ENCODE assay signal across 1 cellular context in genomic region chr7:43460733-43461348, GRCh38.
A peak's percentile ranks its signal among the peaks of the same experiment; 100 is the strongest.
TF ChIP-seq lines count a peak whose summit lies in the region.

No MANE protein-coding gene starts in this region.

TF ChIP-seq in HepG2, 621 proteins besides CTCF, POLR2A, EP300 and RAD21 (continued from another document and continues in another):
- TF ChIP-seq, protein P1, sequence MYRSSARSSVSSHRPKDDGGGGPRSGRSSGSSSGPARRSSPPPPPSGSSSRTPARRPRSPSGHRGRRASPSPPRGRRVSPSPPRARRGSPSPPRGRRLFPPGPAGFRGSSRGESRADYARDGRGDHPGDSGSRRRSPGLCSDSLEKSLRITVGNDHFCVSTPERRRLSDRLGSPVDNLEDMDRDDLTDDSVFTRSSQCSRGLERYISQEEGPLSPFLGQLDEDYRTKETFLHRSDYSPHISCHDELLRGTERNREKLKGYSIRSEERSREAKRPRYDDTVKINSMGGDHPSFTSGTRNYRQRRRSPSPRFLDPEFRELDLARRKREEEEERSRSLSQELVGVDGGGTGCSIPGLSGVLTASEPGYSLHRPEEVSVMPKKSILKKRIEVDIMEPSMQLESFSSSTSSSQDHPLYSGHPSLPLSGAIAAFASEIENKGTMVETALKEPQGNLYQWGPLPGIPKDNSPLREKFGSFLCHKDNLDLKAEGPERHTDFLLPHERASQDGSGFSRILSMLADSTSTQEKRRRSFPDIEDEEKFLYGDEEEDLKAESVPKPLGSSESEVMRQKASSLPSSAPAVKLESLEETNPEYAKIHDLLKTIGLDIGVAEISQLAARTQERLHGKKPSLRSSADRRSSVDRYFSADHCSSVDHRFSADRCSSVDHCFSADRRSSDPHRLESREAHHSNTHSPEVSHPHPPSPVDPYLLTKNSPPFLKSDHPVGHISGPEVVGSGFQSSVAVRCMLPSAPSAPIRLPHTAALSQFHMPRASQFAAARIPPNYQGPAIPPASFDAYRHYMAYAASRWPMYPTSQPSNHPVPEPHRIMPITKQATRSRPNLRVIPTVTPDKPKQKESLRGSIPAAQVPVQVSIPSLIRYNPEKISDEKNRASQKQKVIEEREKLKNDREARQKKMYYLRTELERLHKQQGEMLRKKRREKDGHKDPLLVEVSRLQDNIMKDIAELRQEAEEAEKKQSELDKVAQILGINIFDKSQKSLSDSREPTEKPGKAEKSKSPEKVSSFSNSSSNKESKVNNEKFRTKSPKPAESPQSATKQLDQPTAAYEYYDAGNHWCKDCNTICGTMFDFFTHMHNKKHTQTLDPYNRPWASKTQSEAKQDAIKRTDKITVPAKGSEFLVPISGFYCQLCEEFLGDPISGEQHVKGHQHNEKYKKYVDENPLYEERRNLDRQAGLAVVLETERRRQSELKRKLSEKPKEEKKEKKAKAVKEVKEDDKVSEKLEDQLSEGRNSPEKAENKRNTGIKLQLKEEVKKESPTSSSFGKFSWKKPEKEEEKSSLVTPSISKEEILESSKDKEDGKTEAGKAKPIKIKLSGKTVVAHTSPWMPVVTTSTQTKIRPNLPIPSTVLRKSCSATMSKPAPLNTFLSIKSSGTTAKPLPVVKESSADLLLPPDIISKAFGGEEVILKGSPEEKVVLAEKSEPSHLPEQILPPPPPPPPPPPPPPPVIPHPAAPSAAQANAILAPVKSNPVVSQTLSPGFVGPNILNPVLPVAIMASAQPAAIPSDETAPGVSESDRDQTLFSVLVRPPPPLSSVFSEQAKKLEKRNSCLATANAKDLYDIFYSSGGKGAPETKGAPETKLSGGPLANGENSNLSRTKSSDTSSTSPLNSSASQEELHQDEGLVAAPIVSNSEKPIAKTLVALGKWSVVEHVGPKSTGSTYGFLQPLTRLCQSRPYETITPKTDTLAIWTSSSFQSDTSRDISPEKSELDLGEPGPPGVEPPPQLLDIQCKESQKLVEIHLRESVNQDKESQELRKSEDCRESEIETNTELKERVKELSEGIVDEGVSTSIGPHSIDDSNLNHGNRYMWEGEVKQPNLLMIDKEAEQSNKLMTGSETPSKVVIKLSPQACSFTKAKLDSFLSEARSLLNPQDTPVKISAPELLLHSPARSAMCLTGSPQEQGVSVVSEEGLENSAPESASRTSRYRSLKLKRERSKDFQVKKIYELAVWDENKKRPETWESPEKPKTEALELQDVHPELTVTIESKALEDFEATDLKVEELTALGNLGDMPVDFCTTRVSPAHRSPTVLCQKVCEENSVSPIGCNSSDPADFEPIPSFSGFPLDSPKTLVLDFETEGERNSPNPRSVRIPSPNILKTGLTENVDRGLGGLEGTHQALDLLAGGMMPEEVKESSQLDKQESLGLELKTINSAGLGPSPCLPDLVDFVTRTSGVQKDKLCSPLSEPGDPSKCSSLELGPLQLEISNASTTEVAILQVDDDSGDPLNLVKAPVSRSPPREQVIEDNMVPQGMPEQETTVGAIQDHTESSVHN (CRISPR knock-in tag; IDR thresholded peaks at IDR 0.05): no peak
- no peak for TF ChIP-seq NFE2L2 (IDR thresholded peaks at IDR 0.05; ENCODE audit: low read length)
- no peak for TF ChIP-seq TARDBP (CRISPR knock-in tag; IDR thresholded peaks at IDR 0.05)
- TF ChIP-seq FLYWCH1 (CRISPR knock-in tag; IDR thresholded peaks at IDR 0.05): no peak
- TF ChIP-seq, protein P2, sequence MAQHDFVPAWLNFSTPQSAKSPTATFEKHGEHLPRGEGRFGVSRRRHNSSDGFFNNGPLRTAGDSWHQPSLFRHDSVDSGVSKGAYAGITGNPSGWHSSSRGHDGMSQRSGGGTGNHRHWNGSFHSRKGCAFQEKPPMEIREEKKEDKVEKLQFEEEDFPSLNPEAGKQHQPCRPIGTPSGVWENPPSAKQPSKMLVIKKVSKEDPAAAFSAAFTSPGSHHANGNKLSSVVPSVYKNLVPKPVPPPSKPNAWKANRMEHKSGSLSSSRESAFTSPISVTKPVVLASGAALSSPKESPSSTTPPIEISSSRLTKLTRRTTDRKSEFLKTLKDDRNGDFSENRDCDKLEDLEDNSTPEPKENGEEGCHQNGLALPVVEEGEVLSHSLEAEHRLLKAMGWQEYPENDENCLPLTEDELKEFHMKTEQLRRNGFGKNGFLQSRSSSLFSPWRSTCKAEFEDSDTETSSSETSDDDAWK (CRISPR knock-in tag; IDR thresholded peaks at IDR 0.05): no peak
- TF ChIP-seq GRHL1 (CRISPR knock-in tag; conservative IDR thresholded peaks at IDR 0.05): no peak
- no peak for TF ChIP-seq PAWR (CRISPR knock-in tag; IDR thresholded peaks at IDR 0.05; ENCODE audit: borderline replicate concordance)
- TF ChIP-seq CREB3 (CRISPR knock-in tag; IDR thresholded peaks at IDR 0.05): no peak
- TF ChIP-seq AKNA (CRISPR knock-in tag; IDR thresholded peaks at IDR 0.05; ENCODE audit: borderline replicate concordance): no peak
- no peak for TF ChIP-seq THAP9 (CRISPR knock-in tag; IDR thresholded peaks at IDR 0.05; ENCODE audit: borderline replicate concordance)
- no peak for TF ChIP-seq GLI4 (CRISPR knock-in tag; IDR thresholded peaks at IDR 0.05; ENCODE audit: borderline replicate concordance)
- TF ChIP-seq CREM (IDR thresholded peaks at IDR 0.05): peak; percentile 47; the same call in 1 of the 2 replicates
- no peak for TF ChIP-seq CREM (CRISPR knock-in tag; IDR thresholded peaks at IDR 0.05)
- TF ChIP-seq RFX5 (IDR thresholded peaks at IDR 0.05; ENCODE audit: low read depth, low read length): no peak
- no peak for TF ChIP-seq ZNF850 (CRISPR knock-in tag; conservative IDR thresholded peaks at IDR 0.05)
- TF ChIP-seq SRY (CRISPR knock-in tag; IDR thresholded peaks at IDR 0.05): no peak
- 0 out of 2 replicates have a peak, but pooled peaks have one; percentile 45 for TF ChIP-seq ZNF501 (CRISPR knock-in tag; IDR thresholded peaks at IDR 0.05)
- TF ChIP-seq MATR3 (CRISPR knock-in tag; IDR thresholded peaks at IDR 0.05): no peak
- TF ChIP-seq, protein P3, sequence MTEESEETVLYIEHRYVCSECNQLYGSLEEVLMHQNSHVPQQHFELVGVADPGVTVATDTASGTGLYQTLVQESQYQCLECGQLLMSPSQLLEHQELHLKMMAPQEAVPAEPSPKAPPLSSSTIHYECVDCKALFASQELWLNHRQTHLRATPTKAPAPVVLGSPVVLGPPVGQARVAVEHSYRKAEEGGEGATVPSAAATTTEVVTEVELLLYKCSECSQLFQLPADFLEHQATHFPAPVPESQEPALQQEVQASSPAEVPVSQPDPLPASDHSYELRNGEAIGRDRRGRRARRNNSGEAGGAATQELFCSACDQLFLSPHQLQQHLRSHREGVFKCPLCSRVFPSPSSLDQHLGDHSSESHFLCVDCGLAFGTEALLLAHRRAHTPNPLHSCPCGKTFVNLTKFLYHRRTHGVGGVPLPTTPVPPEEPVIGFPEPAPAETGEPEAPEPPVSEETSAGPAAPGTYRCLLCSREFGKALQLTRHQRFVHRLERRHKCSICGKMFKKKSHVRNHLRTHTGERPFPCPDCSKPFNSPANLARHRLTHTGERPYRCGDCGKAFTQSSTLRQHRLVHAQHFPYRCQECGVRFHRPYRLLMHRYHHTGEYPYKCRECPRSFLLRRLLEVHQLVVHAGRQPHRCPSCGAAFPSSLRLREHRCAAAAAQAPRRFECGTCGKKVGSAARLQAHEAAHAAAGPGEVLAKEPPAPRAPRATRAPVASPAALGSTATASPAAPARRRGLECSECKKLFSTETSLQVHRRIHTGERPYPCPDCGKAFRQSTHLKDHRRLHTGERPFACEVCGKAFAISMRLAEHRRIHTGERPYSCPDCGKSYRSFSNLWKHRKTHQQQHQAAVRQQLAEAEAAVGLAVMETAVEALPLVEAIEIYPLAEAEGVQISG (CRISPR knock-in tag; IDR thresholded peaks at IDR 0.05): no peak
- TF ChIP-seq MAFK (conservative IDR thresholded peaks at IDR 0.05 in 1 of 2, IDR thresholded peaks at IDR 0.05 in 1 of 2; ENCODE audit: low read length in 2 of 2): no peak
- TF ChIP-seq ZNF562 (CRISPR knock-in tag; IDR thresholded peaks at IDR 0.05; ENCODE audit: borderline replicate concordance): no peak
- peak; percentile 22; the same call in 1 of the 2 replicates for TF ChIP-seq HNF4G (IDR thresholded peaks at IDR 0.05; ENCODE audit: borderline replicate concordance, low read depth, low read length)
- peak; percentile 33; the same call in 1 of the 2 replicates for TF ChIP-seq HNF4G (CRISPR knock-in tag; IDR thresholded peaks at IDR 0.05; ENCODE audit: borderline replicate concordance, low read depth)
- no peak for TF ChIP-seq ZEB1 (IDR thresholded peaks at IDR 0.05; ENCODE audit: insufficient replicate concordance, low read depth)
- TF ChIP-seq PHB2 (IDR thresholded peaks at IDR 0.05; ENCODE audit: partially characterized antibody): no peak
- no peak for TF ChIP-seq ZNF557 (CRISPR knock-in tag; IDR thresholded peaks at IDR 0.05)
- no peak for TF ChIP-seq MXD1 (CRISPR knock-in tag; IDR thresholded peaks at IDR 0.05)
- no peak for TF ChIP-seq TBX3 (IDR thresholded peaks at IDR 0.05; ENCODE audit: borderline replicate concordance)
- TF ChIP-seq HOXA5 (CRISPR knock-in tag; IDR thresholded peaks at IDR 0.05): no peak
